1 cellular context compared by ENCODE assay signal in the genomic region with DNA sequence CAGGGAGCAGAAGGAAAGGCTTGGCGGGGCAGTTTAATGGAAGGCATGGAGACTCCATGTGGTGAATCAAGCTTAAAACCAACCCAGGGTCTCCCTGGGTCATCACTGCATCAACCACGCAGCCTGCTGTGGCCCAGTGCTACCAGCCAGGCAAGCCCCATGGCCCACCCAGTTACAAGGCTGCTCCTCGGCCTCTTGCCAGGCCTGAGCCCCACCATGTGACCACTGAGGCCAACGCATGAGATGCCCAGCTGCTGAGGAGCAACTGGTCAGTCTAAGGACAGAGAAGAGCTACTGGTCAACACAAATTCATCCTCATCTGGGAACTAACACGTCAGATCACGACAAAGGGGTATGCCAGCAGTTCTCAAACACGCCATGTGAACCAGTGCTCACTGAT.
TF ChIP-seq lines count a peak whose summit lies in the region.

No MANE protein-coding gene starts in this region.

TF ChIP-seq in K562, 482 proteins besides CTCF, POLR2A, EP300 and RAD21:
- TF ChIP-seq, protein P1, sequence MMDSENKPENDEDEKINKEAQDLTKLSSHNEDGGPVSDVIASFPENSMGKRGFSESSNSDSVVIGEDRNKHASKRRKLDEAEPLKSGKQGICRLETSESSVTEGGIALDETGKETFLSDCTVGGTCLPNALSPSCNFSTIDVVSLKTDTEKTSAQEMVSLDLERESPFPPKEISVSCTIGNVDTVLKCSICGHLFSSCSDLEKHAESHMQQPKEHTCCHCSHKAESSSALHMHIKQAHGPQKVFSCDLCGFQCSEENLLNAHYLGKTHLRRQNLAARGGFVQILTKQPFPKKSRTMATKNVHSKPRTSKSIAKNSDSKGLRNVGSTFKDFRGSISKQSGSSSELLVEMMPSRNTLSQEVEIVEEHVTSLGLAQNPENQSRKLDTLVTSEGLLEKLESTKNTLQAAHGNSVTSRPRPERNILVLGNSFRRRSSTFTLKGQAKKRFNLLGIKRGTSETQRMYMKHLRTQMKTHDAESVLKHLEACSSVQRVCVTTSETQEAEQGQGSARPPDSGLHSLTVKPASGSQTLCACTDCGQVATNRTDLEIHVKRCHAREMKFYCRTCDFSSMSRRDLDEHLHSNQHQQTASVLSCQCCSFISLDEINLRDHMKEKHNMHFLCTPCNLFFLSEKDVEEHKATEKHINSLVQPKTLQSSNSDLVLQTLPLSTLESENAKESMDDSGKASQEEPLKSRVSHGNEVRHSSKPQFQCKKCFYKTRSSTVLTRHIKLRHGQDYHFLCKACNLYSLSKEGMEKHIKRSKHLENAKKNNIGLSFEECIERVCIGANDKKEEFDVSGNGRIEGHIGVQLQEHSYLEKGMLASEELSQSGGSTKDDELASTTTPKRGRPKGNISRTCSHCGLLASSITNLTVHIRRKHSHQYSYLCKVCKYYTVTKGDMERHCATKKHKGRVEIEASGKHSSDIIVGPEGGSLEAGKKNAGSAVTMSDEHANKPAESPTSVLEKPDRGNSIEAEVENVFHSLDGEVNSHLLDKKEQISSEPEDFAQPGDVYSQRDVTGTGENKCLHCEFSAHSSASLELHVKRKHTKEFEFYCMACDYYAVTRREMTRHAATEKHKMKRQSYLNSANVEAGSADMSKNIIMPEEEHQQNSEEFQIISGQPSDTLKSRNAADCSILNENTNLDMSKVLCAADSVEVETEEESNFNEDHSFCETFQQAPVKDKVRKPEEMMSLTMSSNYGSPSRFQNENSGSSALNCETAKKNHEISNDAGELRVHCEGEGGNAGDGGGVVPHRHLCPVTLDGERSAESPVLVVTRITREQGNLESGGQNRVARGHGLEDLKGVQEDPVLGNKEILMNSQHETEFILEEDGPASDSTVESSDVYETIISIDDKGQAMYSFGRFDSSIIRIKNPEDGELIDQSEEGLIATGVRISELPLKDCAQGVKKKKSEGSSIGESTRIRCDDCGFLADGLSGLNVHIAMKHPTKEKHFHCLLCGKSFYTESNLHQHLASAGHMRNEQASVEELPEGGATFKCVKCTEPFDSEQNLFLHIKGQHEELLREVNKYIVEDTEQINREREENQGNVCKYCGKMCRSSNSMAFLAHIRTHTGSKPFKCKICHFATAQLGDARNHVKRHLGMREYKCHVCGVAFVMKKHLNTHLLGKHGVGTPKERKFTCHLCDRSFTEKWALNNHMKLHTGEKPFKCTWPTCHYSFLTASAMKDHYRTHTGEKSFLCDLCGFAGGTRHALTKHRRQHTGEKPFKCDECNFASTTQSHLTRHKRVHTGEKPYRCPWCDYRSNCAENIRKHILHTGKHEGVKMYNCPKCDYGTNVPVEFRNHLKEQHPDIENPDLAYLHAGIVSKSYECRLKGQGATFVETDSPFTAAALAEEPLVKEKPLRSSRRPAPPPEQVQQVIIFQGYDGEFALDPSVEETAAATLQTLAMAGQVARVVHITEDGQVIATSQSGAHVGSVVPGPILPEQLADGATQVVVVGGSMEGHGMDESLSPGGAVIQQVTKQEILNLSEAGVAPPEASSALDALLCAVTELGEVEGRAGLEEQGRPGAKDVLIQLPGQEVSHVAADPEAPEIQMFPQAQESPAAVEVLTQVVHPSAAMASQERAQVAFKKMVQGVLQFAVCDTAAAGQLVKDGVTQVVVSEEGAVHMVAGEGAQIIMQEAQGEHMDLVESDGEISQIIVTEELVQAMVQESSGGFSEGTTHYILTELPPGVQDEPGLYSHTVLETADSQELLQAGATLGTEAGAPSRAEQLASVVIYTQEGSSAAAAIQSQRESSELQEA (IDR thresholded peaks at IDR 0.05; ENCODE audit: low read depth) = no peak
- 0 out of 2 replicates have a peak, but pooled peaks have one; percentile 23 for TF ChIP-seq IRF2 (CRISPR knock-in tag; IDR thresholded peaks at IDR 0.05)
